Comparison of ENCODE assay signal across 22 cellular contexts in genomic region chr4:86416081-86416480, GRCh38.
"Had no signal": no experiment of that assay in that cellular context is flagged by ENCODE, and none has a peak within 500 bp of the region (broad histone marks: within the 10 kb centered on the region; RNA-seq: fewer than 3 reads in every experiment).

No MANE protein-coding gene starts in this region.

- H3K27ac ChIP-seq: KMS-11, SK-N-MC, WERI-Rb-1 had no signal

- H3K4me2 ChIP-seq: KMS-11 had no signal

- H3K36me3 ChIP-seq: WERI-Rb-1 had no signal

- DNase-seq: activated CD4-positive, alpha-beta memory T cell treated with anti-CD3 and anti-CD28 coated beads, Interleukin-2, amount 10 ng/mL, durations not matched to agents 7 days and 5 days; activated CD4-positive, alpha-beta T cell treated with anti-CD3 and anti-CD28 coated beads for 36 hours; activated CD4-positive, alpha-beta T cell treated with anti-CD3 and anti-CD28 coated beads, Interleukin-2, amount 50 U/mL, for 1 hour; activated gamma-delta T cell treated with Interleukin-2 at 50 U/mL for 16 hours; activated naive CD4-positive, alpha-beta T cell treated with anti-CD3 and anti-CD28 coated beads, Interleukin-2, amount 10 ng/mL, durations not matched to agents 7 days and 5 days; activated naive CD8-positive, alpha-beta T cell treated with anti-CD3 and anti-CD28 coated beads for 36 hours; activated T-cell treated with anti-CD3 and anti-CD28 coated beads for 4 hours; activated T-cell treated with anti-CD3 and anti-CD28 coated beads, Interleukin-2, amount 50 U/mL, for 72 hours; NCI-H1092; NCI-H1417; NCI-H2029; NCI-H2107; NCI-H2171 treated with DMSO at 0.1 percent for 48 hours; NCI-H345; NCI-H510A; NCI-H526 treated with DMSO at 0.1 percent for 48 hours; RPMI8226; T-cell; WERI-Rb-1 had no signal

- H3K4me3 ChIP-seq: SK-N-MC had no signal

- H3K9ac ChIP-seq: KMS-11 had no signal

- ATAC-seq: activated CD4-positive, alpha-beta T cell treated with anti-CD3 and anti-CD28 coated beads for 36 hours; activated T-cell treated with anti-CD3 and anti-CD28 coated beads, Interleukin-2, amount 50 U/mL, for 72 hours; Right ventricle myocardium inferior; T-cell had no signal
